In the genomic region with DNA sequence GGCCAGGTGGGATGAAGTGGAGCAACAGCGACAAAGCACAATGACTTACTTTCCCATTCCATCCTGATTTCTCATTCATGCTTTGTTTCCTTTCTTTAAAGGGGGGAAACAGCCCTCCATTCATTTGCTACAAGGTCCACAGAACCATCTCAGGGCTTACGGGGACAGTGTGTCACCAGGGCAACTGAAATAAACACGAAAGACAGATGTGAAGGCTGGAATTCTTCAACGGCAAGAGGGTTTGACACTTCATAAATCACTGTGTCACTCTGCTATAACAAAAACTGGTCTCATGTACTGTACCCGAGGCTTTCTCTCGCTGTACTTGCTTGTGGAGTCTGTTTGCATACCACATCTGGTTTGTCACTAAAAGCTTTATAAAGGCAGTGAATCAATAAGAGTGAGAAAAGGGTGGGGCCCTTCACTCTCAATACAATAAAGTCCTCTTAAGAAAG, we compare ENCODE assay signal across 12 cellular contexts.
DNase-seq lines count a peak whose midpoint lies in the region; ATAC-seq, FAIRE-seq and TF ChIP-seq lines count a peak whose summit lies in the region.
"Had no signal": no experiment of that assay in that cellular context is flagged by ENCODE, and none has a peak within 500 bp of the region (broad histone marks: within the 10 kb centered on the region; RNA-seq: fewer than 3 reads in every experiment).

No MANE protein-coding gene starts in this region.

- H3K9ac ChIP-seq in HepG2 (ENCODE audit: insufficient read depth, low read depth, low read length) = no peak overlapping the region

- in situ Hi-C loops in HepG2 (cut with HindIII; ENCODE audit: extremely low pct_ligation_motif_present, low pct_unique_long_range_greater_than_20kb) = no loop called here

- BruUV-seq in HepG2 (replicated peaks; lab: Mats Ljungman, UMichigan) = no TSS peak

- no peak for TF ChIP-seq EP300 in HepG2 (IDR thresholded peaks at IDR 0.05; ENCODE audit: low read depth in 2 of 2, low read length in 2 of 2)
- no peak for TF ChIP-seq EP300 in HepG2 (CRISPR knock-in tag; IDR thresholded peaks at IDR 0.05; ENCODE audit: borderline replicate concordance)

- H3K9me3 ChIP-seq in HEK293 (ENCODE audit: control insufficient read depth, insufficient read depth, low read depth, low read length) (no peaks in the 10 kb centered on the region), HepG2 (ENCODE audit: low read length) (no peaks in the 10 kb centered on the region)

- ATAC-seq in foreskin keratinocyte = peak; percentile 59
- no peak for ATAC-seq in HepG2
- no peak for ATAC-seq in GM21717 (IDR thresholded peaks at IDR 0.05; ENCODE audit: unreplicated experiment)
- ATAC-seq in GM19452 (IDR thresholded peaks at IDR 0.05; ENCODE audit: unreplicated experiment) = no peak
- ATAC-seq: stimulated activated memory B cell treated with anti-CD40 and anti-IgM and Interleukin-4, amounts not matched to agents 10 μg/mL and 1 μg/mL and 100 μg/mL, for 72 hours had no signal

- H3K27me3 ChIP-seq in foreskin keratinocyte (no peaks in the 10 kb centered on the region), HepG2 (ENCODE audit: control insufficient read depth in 1 of 2, insufficient read depth in 2 of 2, low read length in 2 of 2) (no peaks in the 10 kb centered on the region; a peak in 2 of 5 replicates)

- intact Hi-C loops in HepG2 (cut with micrococcal nuclease; ENCODE audit: unreplicated experiment) = no loop called here

- H3K4me1 ChIP-seq in HEK293 (ENCODE audit: control insufficient read depth, insufficient read depth, low read length) (peaks cover 36% of the 10 kb centered on the region), foreskin keratinocyte (peaks cover 24% of the 10 kb centered on the region), HepG2 (ENCODE audit: insufficient read depth, low read length) (no peaks in the 10 kb centered on the region)

- H4K20me1 ChIP-seq in HepG2 (ENCODE audit: insufficient read depth, low read length) = no peaks in the 10 kb centered on the region

- no peaks in the 10 kb centered on the region for H3K79me2 ChIP-seq in HepG2 (ENCODE audit: insufficient read depth, low read length)

- DNase-seq in AG10803 (ENCODE audit: low read depth) (peak; percentile 1), RWPE1 (ENCODE audit: low spot score) (peak; percentile 32), foreskin keratinocyte (peak in 1 of 2 donors; percentile 53), HepG2 (ENCODE audit: low spot score) (no peak), MV-4-11 (lab: John Stamatoyannopoulos, UW) (no peak)
- DNase-seq: CD4-positive, alpha-beta memory T cell; NCI-H2081 had no signal

- CTCF ChIA-PET in HEK293 (lab: Yijun Ruan, JAX) = no interaction called here
- CTCF ChIA-PET in RWPE1 (lab: Yijun Ruan, JAX) = interaction anchor here (0.6 to 1.6 kb wide), 2 partner anchors 52 to 96 kb away, joined by 3 to 5 read pairs; no protein-coding TSS in a partner anchor
- CTCF ChIA-PET in HepG2 (lab: Yijun Ruan, JAX; ENCODE audit: low intra/inter-chr PET ratio, low total read pairs) = no interaction called here

- H3K27ac ChIP-seq in HEK293 (ENCODE audit: extremely low read depth, low read depth, low read length) (no peak overlapping the region), RWPE1 (no peak overlapping the region), foreskin keratinocyte (no peak overlapping the region), HepG2 (ENCODE audit: extremely low read length, insufficient read depth, low read length) (no peak overlapping the region)

- H2AFZ ChIP-seq in HepG2 (ENCODE audit: low read length) = no peak overlapping the region

- H3K36me3 ChIP-seq in HEK293 (ENCODE audit: control insufficient read depth in 2 of 2, insufficient read depth in 1 of 2, low read length in 2 of 2) (no peaks in the 10 kb centered on the region), HepG2 (replicated peaks in 1 of 2; ENCODE audit: control insufficient read depth in 1 of 2, insufficient read depth in 2 of 2, low read length in 2 of 2) (no peaks in the 10 kb centered on the region)

- WGBS in HepG2 (ENCODE audit: low lambda C conversion rate) = 3% methylated on average over 6 of the region's 6 CpGs

- no peak for TF ChIP-seq POLR2A in HepG2 (IDR thresholded peaks at IDR 0.05; ENCODE audit: insufficient read depth in 1 of 2, low read depth in 2 of 2, low read length in 2 of 2)

- TF ChIP-seq RAD21 in HepG2 (CRISPR knock-in tag; IDR thresholded peaks at IDR 0.05) = no peak

- POLR2A ChIA-PET in HEK293 (lab: Yijun Ruan, JAX) = no interaction called here
- POLR2A ChIA-PET in RWPE1 (lab: Yijun Ruan, JAX; ENCODE audit: low non-redundant PET) = no interaction called here
- POLR2A ChIA-PET in HepG2 (lab: Yijun Ruan, JAX) = no interaction called here

- H3K4me3 ChIP-seq in AG10803 (ENCODE audit: low read length) = no peak overlapping the region
- H3K4me3 ChIP-seq in HEK293 (ENCODE audit: low read depth, low read length) = no peak overlapping the region
- no peak overlapping the region for H3K4me3 ChIP-seq in HepG2 (replicated peaks in 1 of 3; ENCODE audit: insufficient read depth in 1 of 3, low read depth in 2 of 3, low read length in 3 of 3)

- FAIRE-seq in HepG2 (lab: Jason Lieb, UNC) = no peak
- FAIRE-seq: TTC549 had no signal

- TF ChIP-seq CTCF in AG10803 (conservative IDR thresholded peaks at IDR 0.05; ENCODE audit: low read length) (no peak), HEK293 (tag by site-specific recombination; IDR thresholded peaks at IDR 0.05) (no peak), RWPE1 (conservative IDR thresholded peaks at IDR 0.05; ENCODE audit: low read depth) (no peak), foreskin keratinocyte (conservative IDR thresholded peaks at IDR 0.05) (no peak), HepG2 (CRISPR knock-in tag; IDR thresholded peaks at IDR 0.05) (no peak)

- H3K4me2 ChIP-seq in HepG2 (ENCODE audit: low read depth, low read length) = no peak overlapping the region

TF ChIP-seq in HEK293, 187 proteins besides CTCF, POLR2A, EP300 and RAD21 (continues in another document):
- no peak for TF ChIP-seq ZNF426 (tag by site-specific recombination; IDR thresholded peaks at IDR 0.05)
- TF ChIP-seq ZNF623 (tag by site-specific recombination; IDR thresholded peaks at IDR 0.05) = no peak
- TF ChIP-seq, protein P1, sequence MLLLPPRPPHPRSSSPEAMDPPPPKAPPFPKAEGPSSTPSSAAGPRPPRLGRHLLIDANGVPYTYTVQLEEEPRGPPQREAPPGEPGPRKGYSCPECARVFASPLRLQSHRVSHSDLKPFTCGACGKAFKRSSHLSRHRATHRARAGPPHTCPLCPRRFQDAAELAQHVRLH (tag by site-specific recombination; IDR thresholded peaks at IDR 0.05) = no peak
- no peak for TF ChIP-seq ZNF48 (tag by site-specific recombination; IDR thresholded peaks at IDR 0.05)
- TF ChIP-seq ZNF830 (tag by site-specific recombination; IDR thresholded peaks at IDR 0.05; ENCODE audit: low read depth) = no peak
- TF ChIP-seq ZNF837 (tag by site-specific recombination; IDR thresholded peaks at IDR 0.05) = no peak
- no peak for TF ChIP-seq ZBTB49 (tag by site-specific recombination; IDR thresholded peaks at IDR 0.05; ENCODE audit: low read depth)
- no peak for TF ChIP-seq ZNF521 (tag by site-specific recombination; IDR thresholded peaks at IDR 0.05)

TF ChIP-seq in HepG2, 621 proteins besides CTCF, POLR2A, EP300 and RAD21:
- TF ChIP-seq FOXK1 (CRISPR knock-in tag; IDR thresholded peaks at IDR 0.05; ENCODE audit: borderline replicate concordance, low read depth) (no peak), ZNF33B (CRISPR knock-in tag; IDR thresholded peaks at IDR 0.05) (no peak), ZNF431 (CRISPR knock-in tag; IDR thresholded peaks at IDR 0.05; ENCODE audit: borderline replicate concordance, low read depth) (no peak), ZNF746 (CRISPR knock-in tag; IDR thresholded peaks at IDR 0.05) (no peak), TP53 (CRISPR knock-in tag; conservative IDR thresholded peaks at IDR 0.05) (no peak)

Comparison
In these comparisons a context has a peak if more than half of its experiments do, and no peak if none do; other contexts are left out.
1. DNase-seq: peak in AG10803 (single experiment) and RWPE1 (single experiment); none in HepG2 (single experiment) and MV-4-11 (single experiment).